Comparison of ENCODE assay signal across 34 cellular contexts in the genomic region with DNA sequence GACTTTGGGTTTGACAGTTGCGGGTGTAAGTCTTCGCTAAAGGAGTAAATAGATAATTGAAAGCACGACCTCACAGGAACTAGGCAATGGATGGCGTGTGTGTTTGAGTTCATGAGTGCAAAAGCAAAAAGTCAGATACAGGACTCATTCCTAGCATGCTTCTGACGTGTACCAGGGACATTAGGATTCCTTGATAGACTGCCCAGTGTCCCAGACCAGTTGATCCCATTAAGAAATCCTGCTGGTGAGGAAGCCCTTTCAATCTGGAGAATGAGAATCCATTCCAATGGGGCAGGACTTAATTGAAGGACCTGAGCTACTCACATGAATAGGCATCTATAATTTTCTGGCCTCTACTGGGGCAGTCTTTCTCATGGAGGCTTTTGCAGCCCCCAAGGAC.
"Had no signal": no experiment of that assay in that cellular context is flagged by ENCODE, and none has a peak within 500 bp of the region (broad histone marks: within the 10 kb centered on the region; RNA-seq: fewer than 3 reads in every experiment).

No MANE protein-coding gene starts in this region.

- H3K27me3 ChIP-seq: MG63 had no signal

- H3K36me3 ChIP-seq: MG63 had no signal

- H3K4me2 ChIP-seq: KMS-11 had no signal

- H3K27ac ChIP-seq: KMS-11 had no signal

- H3K9me3 ChIP-seq: MG63 had no signal

- DNase-seq: Karpas-422, Kasumi-1, MG63, MM.1S, MV-4-11, NCI-H1048, NCI-H1092, NCI-H1092 treated with DMSO at 0.1 percent for 48 hours, NCI-H1105, NCI-H1105 treated with DMSO at 0.1 percent for 48 hours, NCI-H1417, NCI-H1417 treated with DMSO at 0.1 percent for 48 hours, NCI-H1436, NCI-H1436 treated with DMSO at 0.1 percent for 48 hours, NCI-H146, NCI-H1694, NCI-H1694 treated with DMSO at 0.1 percent for 48 hours, NCI-H187, NCI-H187 treated with DMSO at 0.1 percent for 48 hours, NCI-H1930, NCI-H2029, NCI-H2029 treated with DMSO at 0.1 percent for 48 hours, NCI-H2081, NCI-H2081 treated with DMSO at 0.1 percent for 48 hours, NCI-H2107, NCI-H2171, NCI-H2171 treated with DMSO at 0.1 percent for 48 hours, NCI-H2227 treated with DMSO at 0.1 percent for 48 hours, NCI-H226, NCI-H345, NCI-H446, NCI-H446 treated with DMSO at 0.1 percent for 48 hours, NCI-H510A had no signal

- H3K4me3 ChIP-seq: MG63 had no signal

- H3K9ac ChIP-seq: KMS-11 had no signal
